15 cellular contexts compared by ENCODE assay signal in the genomic region with DNA sequence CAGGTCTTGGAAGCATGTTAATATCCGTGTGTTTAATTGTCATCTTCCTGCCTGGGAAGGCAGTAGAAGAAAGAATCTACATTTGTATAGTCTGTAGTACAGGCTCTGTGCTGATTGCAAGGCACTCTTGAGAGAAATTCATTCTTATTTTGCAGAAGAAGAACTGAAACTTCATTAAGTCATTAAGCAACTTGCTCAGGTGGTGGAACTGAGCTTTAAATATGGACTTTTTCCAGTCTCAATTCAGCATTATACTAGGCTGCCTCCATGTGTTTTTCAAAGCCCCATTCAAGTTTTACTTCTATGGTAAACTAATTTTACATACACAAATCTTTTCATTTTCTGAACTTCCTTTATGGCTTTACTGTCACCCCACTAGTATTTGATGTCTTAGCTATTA. TPM values are rescaled to one million over a fixed set of nuclear protein-coding genes. Genes with fewer than 3 reads are reported as not detected.
DNase-seq lines count a peak whose midpoint lies in the region; ATAC-seq, FAIRE-seq and TF ChIP-seq lines count a peak whose summit lies in the region.
"Had no signal": no experiment of that assay in that cellular context is flagged by ENCODE, and none has a peak within 500 bp of the region (broad histone marks: within the 10 kb centered on the region; RNA-seq: fewer than 3 reads in every experiment).

No MANE protein-coding gene starts in this region.

- H3K27me3 Mint-ChIP-seq in activated T-cell treated with anti-CD3 and anti-CD28 coated beads, Interleukin-2, amount 50 U/mL, for 24 hours = no peaks in the 10 kb centered on the region
- H3K27me3 Mint-ChIP-seq: dendritic cell treated with granulocyte-macrophage colony-stimulating factor and Interleukin-4, amounts not matched to agents 40 ng/mL and 50 ng/mL, for 4 days; naive thymus-derived CD8-positive, alpha-beta T cell had no signal

- intact Hi-C loops in breast epithelium (cut with DNase I; ENCODE audit: low total_unique reads) = no loop called here

- no peaks in the 10 kb centered on the region for H3K4me1 ChIP-seq in breast epithelium
- H3K4me1 ChIP-seq: suprapubic skin had no signal

- TF ChIP-seq CTCF in breast epithelium (IDR thresholded peaks at IDR 0.05) = no peak

- no peak for TF ChIP-seq POLR2A in breast epithelium (IDR thresholded peaks at IDR 0.05)

- peaks cover 57% of the 10 kb centered on the region for H3K4me1 Mint-ChIP-seq in activated T-cell treated with anti-CD3 and anti-CD28 coated beads, Interleukin-2, amount 50 U/mL, for 24 hours (ENCODE audit: low read depth)

- no peaks in the 10 kb centered on the region for H3K9me3 ChIP-seq in breast epithelium
- H3K9me3 ChIP-seq: suprapubic skin had no signal

- ATAC-seq in HG02763 (IDR thresholded peaks at IDR 0.05; ENCODE audit: unreplicated experiment) (peak; percentile 91), HG03565 (IDR thresholded peaks at IDR 0.05; ENCODE audit: unreplicated experiment) (peak; percentile 91)
- ATAC-seq: naive thymus-derived CD8-positive, alpha-beta T cell had no signal

- DNase-seq in activated T-cell treated with anti-CD3 and anti-CD28 coated beads, Interleukin-2, amount 50 U/mL, for 24 hours = no peak
- no peak for DNase-seq in activated T-cell treated with anti-CD3 and anti-CD28 coated beads, Interleukin-2, amount 50 U/mL, for 48 hours
- DNase-seq in urothelium cell line (ENCODE audit: low spot score) (no peak), breast epithelium (ENCODE audit: low spot score in 2 of 2) (no peak), iPS-NIHi7 (ENCODE audit: extremely low spot score) (no peak)
- no peak for DNase-seq in activated CD4-positive, alpha-beta T cell treated with anti-CD3 and anti-CD28 coated beads for 4 hours
- DNase-seq: activated gamma-delta T cell treated with Interleukin-2 at 50 U/mL for 16 hours; naive thymus-derived CD8-positive, alpha-beta T cell; NCI-H510A had no signal

- no peaks in the 10 kb centered on the region for H3K9me3 Mint-ChIP-seq in activated T-cell treated with anti-CD3 and anti-CD28 coated beads, Interleukin-2, amount 50 U/mL, for 24 hours
- H3K9me3 Mint-ChIP-seq: dendritic cell treated with granulocyte-macrophage colony-stimulating factor and Interleukin-4, amounts not matched to agents 40 ng/mL and 50 ng/mL, for 4 days; naive thymus-derived CD8-positive, alpha-beta T cell had no signal

- no peak for FAIRE-seq in urothelium cell line (lab: Jason Lieb, UNC)
- FAIRE-seq: G401.6 had no signal

- no peak overlapping the region for H3K4me3 Mint-ChIP-seq in activated T-cell treated with anti-CD3 and anti-CD28 coated beads, Interleukin-2, amount 50 U/mL, for 24 hours
- H3K4me3 Mint-ChIP-seq: dendritic cell treated with granulocyte-macrophage colony-stimulating factor and Interleukin-4, amounts not matched to agents 40 ng/mL and 50 ng/mL, for 4 days; naive thymus-derived CD8-positive, alpha-beta T cell had no signal

- H3K27me3 ChIP-seq in breast epithelium = no peaks in the 10 kb centered on the region
- H3K27me3 ChIP-seq: suprapubic skin had no signal

- no peak overlapping the region for H3K27ac ChIP-seq in breast epithelium
- H3K27ac ChIP-seq: 22Rv1, suprapubic skin had no signal

- peaks cover 75% of the 10 kb centered on the region for H3K36me3 Mint-ChIP-seq in activated T-cell treated with anti-CD3 and anti-CD28 coated beads, Interleukin-2, amount 50 U/mL, for 24 hours (ENCODE audit: low read depth)

- no peaks in the 10 kb centered on the region for H3K36me3 ChIP-seq in breast epithelium

- peak overlapping the region; percentile 2 for H3K27ac Mint-ChIP-seq in activated T-cell treated with anti-CD3 and anti-CD28 coated beads, Interleukin-2, amount 50 U/mL, for 24 hours
- H3K27ac Mint-ChIP-seq: dendritic cell treated with granulocyte-macrophage colony-stimulating factor and Interleukin-4, amounts not matched to agents 40 ng/mL and 50 ng/mL, for 4 days had no signal

- H3K4me3 ChIP-seq in breast epithelium = no peak overlapping the region
- H3K4me3 ChIP-seq: suprapubic skin had no signal

RNA-seq across cellular contexts. Expression of a gene that starts 18.7 kb away (rescaled TPM):
- 10 to 100 TPM; 72.3 to 95.1 (median 77.7) TPM for total RNA-seq in breast epithelium
